17 cellular contexts compared by ENCODE assay signal in genomic region chr11:128915148-128915519, GRCh38. TPM values are rescaled to one million over a fixed set of nuclear protein-coding genes. Genes with fewer than 3 reads are reported as not detected.
"Had no signal": no experiment of that assay in that cellular context is flagged by ENCODE, and none has a peak within 500 bp of the region (broad histone marks: within the 10 kb centered on the region; RNA-seq: fewer than 3 reads in every experiment).

No MANE protein-coding gene starts in this region.

- H3K4me3 ChIP-seq: adrenal gland, thyroid gland had no signal

- H3K27me3 ChIP-seq: adrenal gland, thyroid gland had no signal

- ATAC-seq: activated CD4-positive, alpha-beta T cell treated with anti-CD3 and anti-CD28 coated beads for 36 hours; stimulated activated memory B cell treated with anti-CD40 and anti-IgM and Interleukin-4, amounts not matched to agents 10 μg/mL and 1 μg/mL and 100 μg/mL, for 72 hours had no signal

- H3K36me3 ChIP-seq: thyroid gland had no signal

- DNase-seq: activated CD4-positive, alpha-beta memory T cell treated with anti-CD3 and anti-CD28 coated beads, Interleukin-2, amount 10 ng/mL, durations not matched to agents 7 days and 5 days; activated CD4-positive, alpha-beta T cell treated with anti-CD3 and anti-CD28 coated beads for 36 hours; activated T-cell treated with anti-CD3 and anti-CD28 coated beads, Interleukin-2, amount 50 U/mL, for 24 hours; adrenal gland; central memory CD4-positive, alpha-beta T cell; effector memory CD4-positive, alpha-beta T cell; mesendoderm; stimulated activated CD4-positive, alpha-beta T cell treated with anti-CD3 and anti-CD28 coated beads, Interleukin-2, amount 100 ng/mL, for 48 hours; thyroid gland had no signal

- H3K9me3 ChIP-seq: adrenal gland, thyroid gland had no signal

- H3K4me1 ChIP-seq: adrenal gland, thyroid gland had no signal

- H3K27ac ChIP-seq: adrenal gland, thyroid gland, VCaP had no signal

RNA-seq across cellular contexts. Expression of gene KCNJ5, which starts 24.0 kb away (rescaled TPM):
- total RNA-seq: activated CD4-positive, alpha-beta memory T cell treated with anti-CD3 and anti-CD28 coated beads, Interleukin-2, amount 10 ng/mL, durations not matched to agents 7 days and 5 days; activated CD4-positive, alpha-beta T cell treated with anti-CD3 and anti-CD28 coated beads for 36 hours; osteocyte; pulmonary artery endothelial cell; T-helper 1 cell treated with Interleukin-12 subunit alpha and Interleukin-12 subunit beta and Interleukin-4 antibody, amounts not matched to agents 30 ng/mL and 1 ng/mL, for 36 hours had no signal

RNA-seq across cellular contexts. Expression of gene TP53AIP1, which starts 27.5 kb away (rescaled TPM):
- total RNA-seq: activated CD4-positive, alpha-beta memory T cell treated with anti-CD3 and anti-CD28 coated beads, Interleukin-2, amount 10 ng/mL, durations not matched to agents 7 days and 5 days; activated CD4-positive, alpha-beta T cell treated with anti-CD3 and anti-CD28 coated beads for 36 hours; osteocyte; pulmonary artery endothelial cell; T-helper 1 cell treated with Interleukin-12 subunit alpha and Interleukin-12 subunit beta and Interleukin-4 antibody, amounts not matched to agents 30 ng/mL and 1 ng/mL, for 36 hours; thyroid gland had no signal
- polyA plus RNA-seq: liver, urinary bladder had no signal

RNA-seq across cellular contexts. Expression of gene KCNJ1, which starts 48.0 kb away (rescaled TPM):
- total RNA-seq: activated CD4-positive, alpha-beta memory T cell treated with anti-CD3 and anti-CD28 coated beads, Interleukin-2, amount 10 ng/mL, durations not matched to agents 7 days and 5 days; activated CD4-positive, alpha-beta T cell treated with anti-CD3 and anti-CD28 coated beads for 36 hours; adrenal gland; frontal cortex; osteocyte; pulmonary artery endothelial cell; T-helper 1 cell treated with Interleukin-12 subunit alpha and Interleukin-12 subunit beta and Interleukin-4 antibody, amounts not matched to agents 30 ng/mL and 1 ng/mL, for 36 hours; urinary bladder had no signal
